In genomic region chr22:38261478-38261803, GRCh38 we compare ENCODE assay signal across 1 cellular context.
TF ChIP-seq lines count a peak whose summit lies in the region.

No MANE protein-coding gene starts in this region.

TF ChIP-seq in IMR-90, 13 proteins besides CTCF, POLR2A, EP300 and RAD21 (continued from another document):
- TF ChIP-seq USF2 (IDR thresholded peaks at IDR 0.05; ENCODE audit: low read depth, low read length), result no peak
- TF ChIP-seq RCOR1 (IDR thresholded peaks at IDR 0.05; ENCODE audit: insufficient replicate concordance, low read length), result no peak
- TF ChIP-seq MXI1 (IDR thresholded peaks at IDR 0.05; ENCODE audit: borderline replicate concordance, low read depth, low read length), result no peak
- no peak for TF ChIP-seq ELK1 (IDR thresholded peaks at IDR 0.05; ENCODE audit: borderline replicate concordance, low read depth, low read length)
- no peak for TF ChIP-seq BHLHE40 (IDR thresholded peaks at IDR 0.05; ENCODE audit: low read depth, low read length)
- no peak for TF ChIP-seq SMC3 (IDR thresholded peaks at IDR 0.05; ENCODE audit: low read depth, low read length)
- no peak for TF ChIP-seq CEBPB (IDR thresholded peaks at IDR 0.05; ENCODE audit: low read depth, low read length)
